Comparison of ENCODE assay signal across 2 cellular contexts in the genomic region with DNA sequence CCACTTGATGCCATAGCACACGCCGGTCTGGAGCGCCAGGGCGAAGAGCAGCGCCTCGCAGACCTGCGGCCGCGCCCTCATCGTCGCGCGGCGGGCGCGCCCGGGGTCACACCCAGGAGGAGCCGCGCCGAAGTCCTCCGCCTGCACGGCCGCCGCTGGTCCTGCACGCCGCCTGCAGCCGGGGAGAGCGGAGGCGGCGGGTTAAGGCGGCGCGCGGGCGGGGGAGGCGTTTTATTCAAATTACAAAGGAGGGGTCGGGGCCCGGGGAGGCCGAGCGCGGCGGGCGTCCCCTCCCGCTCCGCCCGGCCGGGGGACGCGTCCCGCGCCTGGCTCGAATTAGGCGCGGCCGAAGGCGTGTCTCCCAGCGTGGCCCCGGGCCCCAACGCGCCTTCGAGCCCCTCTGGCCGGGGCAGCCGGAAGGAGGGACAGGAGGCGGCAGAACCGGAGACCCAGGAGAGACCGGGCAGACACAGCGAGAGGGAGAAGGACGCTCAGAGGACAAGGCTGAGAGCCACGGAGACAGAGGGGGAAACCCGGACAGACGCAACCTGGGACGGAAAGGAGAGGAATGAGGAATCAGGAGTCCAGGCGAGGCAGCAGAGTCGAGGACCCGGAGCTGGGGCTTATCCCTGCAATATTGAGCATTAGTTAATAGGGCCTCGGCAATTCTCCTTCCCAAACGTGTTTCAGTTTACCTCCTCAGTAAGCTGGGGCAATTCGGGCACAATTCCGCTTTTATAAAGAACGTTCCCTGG.
TF ChIP-seq lines count a peak whose summit lies in the region.

WNT11 (minus strand) TSS at position 176 of the 755 bp plus-strand sequence; CDS start at position 81, 95 bp downstream.

TF ChIP-seq in HEK293T, 16 proteins besides CTCF, POLR2A, EP300 and RAD21 (continued from another document):
- TF ChIP-seq SUZ12 (IDR thresholded peaks at IDR 0.05) (no peak), L3MBTL2 (conservative IDR thresholded peaks at IDR 0.05) (peak; percentile 58), TARDBP (IDR thresholded peaks at IDR 0.05) (no peak)

TF ChIP-seq in HepG2, 621 proteins besides CTCF, POLR2A, EP300 and RAD21:
- TF ChIP-seq PRDM10 (CRISPR knock-in tag; IDR thresholded peaks at IDR 0.05; ENCODE audit: low read depth) = no peak
- no peak for TF ChIP-seq NFIB (CRISPR knock-in tag; IDR thresholded peaks at IDR 0.05; ENCODE audit: borderline replicate concordance)
- no peak for TF ChIP-seq ADNP (CRISPR knock-in tag; IDR thresholded peaks at IDR 0.05)
TF ChIP-seq in HepG2: peak in this region for 0.
